In the genomic region with DNA sequence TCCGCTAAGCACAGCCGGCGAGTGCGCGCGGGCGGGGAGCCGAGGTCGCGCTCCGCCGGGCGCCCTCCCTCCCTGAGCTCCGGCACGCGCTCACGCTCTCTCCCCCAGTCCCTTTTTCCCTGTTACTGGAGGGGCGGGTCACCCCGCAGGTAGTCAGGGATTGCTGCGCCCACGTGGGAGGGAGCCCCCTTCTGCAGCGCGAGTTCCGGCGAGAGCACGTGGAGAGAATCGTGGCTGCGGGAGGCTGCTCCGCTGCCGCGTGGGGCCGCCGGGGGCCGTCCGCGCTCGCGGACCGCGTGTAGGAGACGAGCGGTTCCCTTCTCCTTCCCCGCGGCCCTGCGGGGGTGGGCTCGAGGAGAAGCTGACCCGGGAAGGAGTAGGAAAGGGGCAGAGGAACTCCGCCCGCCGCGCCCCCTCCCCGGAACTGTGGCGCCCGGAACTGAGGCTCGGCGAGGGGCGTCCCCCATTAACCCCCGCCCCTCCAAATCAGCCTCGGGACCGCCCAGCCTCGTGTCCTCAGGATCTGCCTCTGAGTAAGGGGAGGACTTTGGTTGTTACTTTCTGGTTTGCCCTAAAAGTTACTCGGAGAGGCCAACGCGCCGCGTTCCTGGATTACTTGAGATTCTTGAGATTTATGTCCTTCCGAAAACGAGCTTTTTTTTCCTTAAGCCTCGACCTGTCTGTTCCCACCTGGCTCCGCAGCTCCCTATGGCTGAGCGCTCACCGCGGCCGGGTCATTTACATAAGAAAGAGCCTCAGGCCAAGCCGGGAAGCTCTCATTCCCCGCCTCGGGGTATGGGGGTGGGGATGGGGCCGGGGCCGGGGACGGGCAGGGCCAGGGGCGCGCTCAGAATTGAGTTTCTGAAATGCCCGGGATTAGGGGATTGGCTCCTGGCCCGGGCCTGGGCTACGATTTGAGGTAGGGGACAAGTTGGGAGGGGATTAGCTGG, we compare ENCODE assay signal across 8 cellular contexts. TPM values are rescaled to one million over a fixed set of nuclear protein-coding genes. Genes with fewer than 3 reads are reported as not detected.
DNase-seq lines count a peak whose midpoint lies in the region; ATAC-seq and TF ChIP-seq lines count a peak whose summit lies in the region.

No MANE protein-coding gene starts in this region.

- H3K27me3 Mint-ChIP-seq in Calu3 (ENCODE audit: unreplicated experiment): no peaks in the 10 kb centered on the region

- TF ChIP-seq CTCF in Calu3 (IDR thresholded peaks at IDR 0.05; ENCODE audit: unreplicated experiment) (no peak), cardiac muscle cell (IDR thresholded peaks at IDR 0.05; ENCODE audit: low read depth, low read length) (no peak)

- CTCF ChIA-PET in Calu3 (lab: Charles Lee): interaction anchor here (0.6 to 4.2 kb wide), 12 partner anchors 8 to 593 kb away, joined by 3 to 38 read pairs (median 4); no protein-coding TSS in a partner anchor

- peak overlapping the region; percentile 84 for H3K4me3 Mint-ChIP-seq in Calu3 (ENCODE audit: low read depth, unreplicated experiment)

- H3K27ac Mint-ChIP-seq in Calu3 (ENCODE audit: unreplicated experiment): peak overlapping the region; percentile 87

- BruUV-seq in Calu3 (replicated peaks; lab: Mats Ljungman, UMichigan): TSS peak; percentile 75

- H3K4me1 Mint-ChIP-seq in Calu3 (ENCODE audit: low read depth, unreplicated experiment): peaks cover 48% of the 10 kb centered on the region

- no peaks in the 10 kb centered on the region for H3K36me3 ChIP-seq in cardiac muscle cell

- ATAC-seq in GM19463 (IDR thresholded peaks at IDR 0.05; ENCODE audit: unreplicated experiment) (peak; percentile 52), HG03571 (IDR thresholded peaks at IDR 0.05; ENCODE audit: unreplicated experiment) (peak; percentile 44)

- H3K9me3 ChIP-seq in cardiac muscle cell (ENCODE audit: low read depth): no peaks in the 10 kb centered on the region

- intact Hi-C loops in Calu3 (cut with micrococcal nuclease; ENCODE audit: unreplicated experiment): loop anchor here (1.0 to 5.0 kb wide), 2 partner anchors 120 to 143 kb away; no protein-coding TSS in a partner anchor

- DNase-seq in Calu3 (peak; percentile 73), RPMI7951 (ENCODE audit: low read depth) (peak; percentile 55), cardiac muscle cell (ENCODE audit: low read depth in 1 of 2, low spot score in 1 of 2) (peak; percentile 69 to 82), retina (peak; percentile 84), cerebellum (ENCODE audit: low spot score) (no peak)
- DNase-seq in activated effector memory CD4-positive, alpha-beta T cell treated with Interleukin-2 at 50 U/mL for 16 hours: peak; percentile 35

- H3K4me1 ChIP-seq in cardiac muscle cell (ENCODE audit: low read depth): peaks cover 17% of the 10 kb centered on the region

- peak overlapping the region; percentile 75 for H3K4me3 ChIP-seq in cardiac muscle cell

- H3K27me3 ChIP-seq in cardiac muscle cell: no peaks in the 10 kb centered on the region

- H3K27ac ChIP-seq in cardiac muscle cell: peak overlapping the region; percentile 70

- H3K36me3 Mint-ChIP-seq in Calu3 (ENCODE audit: insufficient read depth, unreplicated experiment): peaks cover 44% of the 10 kb centered on the region

- H3K9me3 Mint-ChIP-seq in Calu3 (ENCODE audit: low read depth, unreplicated experiment): no peaks in the 10 kb centered on the region

RNA-seq across cellular contexts. Expression of gene HK2, which starts 1.2 kb away (rescaled TPM):
- total RNA-seq in Calu3 (2022): 56.5 and 79.4 TPM in 2 replicates
- total RNA-seq in RPMI7951 (2014; rRNA removed; shearing (Covaris generic)): 13.0 and 16.5 TPM in 2 replicates
- 109 and 127 TPM in 2 replicates for total RNA-seq in cardiac muscle cell
- 77.3 and 94.6 TPM in 2 replicates for polyA plus RNA-seq in cardiac muscle cell
- total RNA-seq in cerebellum: 8.5 TPM
